Comparison of ENCODE assay signal across 11 cellular contexts in genomic region chr3:192082733-192083660, GRCh38.
DNase-seq lines count a peak whose midpoint lies in the region; ATAC-seq and TF ChIP-seq lines count a peak whose summit lies in the region.
"Had no signal": no experiment of that assay in that cellular context is flagged by ENCODE, and none has a peak within 500 bp of the region (broad histone marks: within the 10 kb centered on the region; RNA-seq: fewer than 3 reads in every experiment).

No MANE protein-coding gene starts in this region.

- no peaks in the 10 kb centered on the region for H3K36me3 ChIP-seq in neural progenitor cell

- no peak overlapping the region for H3K4me3 ChIP-seq in neural progenitor cell
- H3K4me3 ChIP-seq: A549 had no signal

- DNase-seq in NCI-H345 (lab: John Stamatoyannopoulos, UW) (peak; percentile 36), NCI-H345 treated with DMSO at 0.1 percent for 48 hours (lab: John Stamatoyannopoulos, UW; ENCODE audit: unreplicated experiment) (no peak), neural progenitor cell (ENCODE audit: low spot score) (no peak), RWPE1 (ENCODE audit: low spot score) (no peak), HCEC 1CT (no peak)
- DNase-seq in CD4-positive, alpha-beta T cell: no peak
- DNase-seq: activated T-cell treated with anti-CD3 and anti-CD28 coated beads, Interleukin-2, amount 50 U/mL, for 24 hours; small intestine had no signal

- peaks cover 19% of the 10 kb centered on the region for H3F3A ChIP-seq in neural progenitor cell (ENCODE audit: low read depth)

- H3K9ac ChIP-seq in neural progenitor cell: no peak overlapping the region

- H3K27ac Mint-ChIP-seq in neural progenitor cell: peak overlapping the region; percentile 61
- no peak overlapping the region for H3K27ac Mint-ChIP-seq in CD4-positive, alpha-beta T cell
- H3K27ac Mint-ChIP-seq: activated T-cell treated with anti-CD3 and anti-CD28 coated beads, Interleukin-2, amount 50 U/mL, for 24 hours had no signal

- H3K27me3 ChIP-seq in neural progenitor cell: no peaks in the 10 kb centered on the region
- no peaks in the 10 kb centered on the region for H3K27me3 ChIP-seq in CD4-positive, alpha-beta T cell (ENCODE audit: control insufficient read depth, insufficient read depth, low read length)

- H2AFZ ChIP-seq in neural progenitor cell (replicated peaks): no peak overlapping the region

- POLR2A ChIA-PET in RWPE1 (lab: Yijun Ruan, JAX; ENCODE audit: low non-redundant PET): no interaction called here
- POLR2A ChIA-PET in CD4-positive, alpha-beta T cell (lab: Charles Lee): no interaction called here

- ATAC-seq in HG02571 (IDR thresholded peaks at IDR 0.05; ENCODE audit: unreplicated experiment) (peak; percentile 87), HG03432 (IDR thresholded peaks at IDR 0.05; ENCODE audit: unreplicated experiment) (peak; percentile 97)
- ATAC-seq in CD4-positive, alpha-beta T cell (ENCODE audit: poor library complexity): no peak
- ATAC-seq: A549 had no signal

- peaks cover 42% of the 10 kb centered on the region for H3K4me1 Mint-ChIP-seq in neural progenitor cell
- no peaks in the 10 kb centered on the region for H3K4me1 Mint-ChIP-seq in CD4-positive, alpha-beta T cell (ENCODE audit: low read depth)

- no peak overlapping the region for H3K27ac ChIP-seq in neural progenitor cell
- H3K27ac ChIP-seq in RWPE1: no peak overlapping the region
- no peak overlapping the region for H3K27ac ChIP-seq in CD4-positive, alpha-beta T cell (ENCODE audit: low read depth, low read length)
- H3K27ac ChIP-seq: A549 had no signal

- no peaks in the 10 kb centered on the region for H4K20me1 ChIP-seq in neural progenitor cell (ENCODE audit: low read depth)

- no peak overlapping the region for H3K4me2 ChIP-seq in neural progenitor cell
- H3K4me2 ChIP-seq: A549 had no signal

- peaks cover 19% of the 10 kb centered on the region for H3K9me3 Mint-ChIP-seq in neural progenitor cell
- H3K9me3 Mint-ChIP-seq in CD4-positive, alpha-beta T cell: peaks cover 6% of the 10 kb centered on the region

- no peaks in the 10 kb centered on the region for H3K79me2 ChIP-seq in neural progenitor cell (ENCODE audit: low read depth)

- no peaks in the 10 kb centered on the region for H3K9me3 ChIP-seq in neural progenitor cell (ENCODE audit: low read depth)
- H3K9me3 ChIP-seq in CD4-positive, alpha-beta T cell (ENCODE audit: control insufficient read depth, low read length): no peaks in the 10 kb centered on the region
- H3K9me3 ChIP-seq: A549 had no signal

- peaks cover 35% of the 10 kb centered on the region for H3K4me1 ChIP-seq in neural progenitor cell
- H3K4me1 ChIP-seq: A549 had no signal

- CTCF ChIA-PET in RWPE1 (lab: Yijun Ruan, JAX): interaction anchor here (0.6 kb wide), 1 partner anchor 16 kb away, joined by 10 read pairs; no protein-coding TSS in a partner anchor
- CTCF ChIA-PET in CD4-positive, alpha-beta T cell (lab: Charles Lee): no interaction called here

- no peak for TF ChIP-seq CTCF in neural progenitor cell (IDR thresholded peaks at IDR 0.05)
- TF ChIP-seq CTCF in RWPE1 (conservative IDR thresholded peaks at IDR 0.05; ENCODE audit: low read depth): no peak
- TF ChIP-seq CTCF in CD4-positive, alpha-beta T cell (IDR thresholded peaks at IDR 0.05): no peak

- no peaks in the 10 kb centered on the region for H3K27me3 Mint-ChIP-seq in neural progenitor cell (ENCODE audit: insufficient read depth, low read depth)
- H3K27me3 Mint-ChIP-seq in CD4-positive, alpha-beta T cell: no peaks in the 10 kb centered on the region
- H3K27me3 Mint-ChIP-seq: activated T-cell treated with anti-CD3 and anti-CD28 coated beads, Interleukin-2, amount 50 U/mL, for 24 hours had no signal

- intact Hi-C loops in CD4-positive, alpha-beta T cell (cut with DNase I, micrococcal nuclease): no loop called here

- H3K4me3 Mint-ChIP-seq in neural progenitor cell: no peak overlapping the region
- H3K4me3 Mint-ChIP-seq in CD4-positive, alpha-beta T cell: no peak overlapping the region
- H3K4me3 Mint-ChIP-seq: activated T-cell treated with anti-CD3 and anti-CD28 coated beads, Interleukin-2, amount 50 U/mL, for 24 hours had no signal

- peaks cover 7% of the 10 kb centered on the region for H3K36me3 Mint-ChIP-seq in neural progenitor cell
- H3K36me3 Mint-ChIP-seq in CD4-positive, alpha-beta T cell (ENCODE audit: low read depth): no peaks in the 10 kb centered on the region
